Comparison of ENCODE assay signal across 25 cellular contexts in genomic region chr11:119713361-119714040, GRCh38. TPM values are rescaled to one million over a fixed set of nuclear protein-coding genes. Genes with fewer than 3 reads are reported as not detected.
DNase-seq lines count a peak whose midpoint lies in the region; ATAC-seq and TF ChIP-seq lines count a peak whose summit lies in the region.
"Had no signal": no experiment of that assay in that cellular context is flagged by ENCODE, and none has a peak within 500 bp of the region (broad histone marks: within the 10 kb centered on the region; RNA-seq: fewer than 3 reads in every experiment).

No MANE protein-coding gene starts in this region.

- H3K36me3 Mint-ChIP-seq in Caco-2 (ENCODE audit: insufficient read depth, unreplicated experiment) (peaks cover 5% of the 10 kb centered on the region), progenitor cell of endocrine pancreas (ENCODE audit: insufficient read depth) (no peaks in the 10 kb centered on the region)

- 0 out of 2 replicates have a peak overlapping the region, but pooled peaks have one; percentile 3 for H3K4me3 ChIP-seq in Caco-2 (ENCODE audit: low read depth, low read length)
- H3K4me3 ChIP-seq in upper lobe of right lung: no peak overlapping the region
- no peak overlapping the region for H3K4me3 ChIP-seq in transverse colon
- H3K4me3 ChIP-seq: gastrocnemius medialis, lung had no signal

- WGBS in transverse colon (ENCODE audit: low coverage in 1 of 2), 2 donors: 68% methylated on average over 9 of the region's 9 CpGs; no CpG with 5 or more reads in 1 of the 2 donors

- ATAC-seq in left lobe of liver (peak; percentile 74), GM18909 (IDR thresholded peaks at IDR 0.05; ENCODE audit: poor library complexity, unreplicated experiment) (no peak), upper lobe of right lung (no peak)
- ATAC-seq: activated CD8-positive, alpha-beta T cell treated with anti-CD3 and anti-CD28 coated beads, Interleukin-2, amount 10 ng/mL, durations not matched to agents 7 days and 5 days; activated naive CD8-positive, alpha-beta T cell treated with anti-CD3 and anti-CD28 coated beads, Interleukin-2, amount 50 U/mL, for 24 hours; gastrocnemius medialis; Panc1 had no signal

- H3K9me3 Mint-ChIP-seq in Caco-2 (ENCODE audit: unreplicated experiment) (no peaks in the 10 kb centered on the region), progenitor cell of endocrine pancreas (ENCODE audit: low read depth) (no peaks in the 10 kb centered on the region)
- H3K9me3 Mint-ChIP-seq: activated naive CD8-positive, alpha-beta T cell treated with anti-CD3 and anti-CD28 coated beads, Interleukin-2, amount 50 U/mL, for 24 hours; CD4-positive, alpha-beta T cell had no signal

- CTCF ChIA-PET in Caco-2 (lab: Charles Lee): interaction anchor here (0.6 to 1.3 kb wide), 14 partner anchors 8 to 281 kb away, joined by 3 to 48 read pairs (median 4); partner anchors contain the start of gene NECTIN1
- CTCF ChIA-PET in RWPE1 (lab: Yijun Ruan, JAX): interaction anchor here (1.5 kb wide), 1 partner anchor 16 kb away, joined by 6 read pairs; no protein-coding TSS in a partner anchor

- H3K4me1 ChIP-seq in Caco-2 (peaks cover 82% of the 10 kb centered on the region), upper lobe of right lung (no peaks in the 10 kb centered on the region), transverse colon (peaks cover 0 to 9% (median 2%) of the 10 kb centered on the region in 4 donors)
- H3K4me1 ChIP-seq: gastrocnemius medialis had no signal

- H3K27ac ChIP-seq in RWPE1 (peak overlapping the region; percentile 68), upper lobe of right lung (no peak overlapping the region), transverse colon (no peak overlapping the region)
- H3K27ac ChIP-seq: gastrocnemius medialis, KMS-11 had no signal

- H3K36me3 ChIP-seq in Caco-2 (ENCODE audit: control insufficient read depth, insufficient read depth, low read length) (no peaks in the 10 kb centered on the region), upper lobe of right lung (no peaks in the 10 kb centered on the region), transverse colon (no peaks in the 10 kb centered on the region)
- H3K36me3 ChIP-seq: gastrocnemius medialis had no signal

- in situ Hi-C loops in transverse colon (cut with MboI; ENCODE audit: low pct_ligation_motif_present in 1 of 4, low pct_unique_long_range_greater_than_20kb in 1 of 4, low sequenced_read_pairs in 3 of 4): no loop called here

- H3K9me3 ChIP-seq in Caco-2: no peaks in the 10 kb centered on the region
- no peaks in the 10 kb centered on the region for H3K9me3 ChIP-seq in upper lobe of right lung
- no peaks in the 10 kb centered on the region for H3K9me3 ChIP-seq in transverse colon
- H3K9me3 ChIP-seq: gastrocnemius medialis had no signal

- H3K27ac Mint-ChIP-seq in Caco-2 (ENCODE audit: unreplicated experiment): peak overlapping the region; percentile 74
- H3K27ac Mint-ChIP-seq in progenitor cell of endocrine pancreas: peak overlapping the region; percentile 79
- H3K27ac Mint-ChIP-seq: activated CD8-positive, alpha-beta T cell treated with anti-CD3 and anti-CD28 coated beads, Interleukin-2, amount 10 ng/mL, durations not matched to agents 7 days and 5 days; activated naive CD8-positive, alpha-beta T cell treated with anti-CD3 and anti-CD28 coated beads, Interleukin-2, amount 50 U/mL, for 24 hours; CD4-positive, alpha-beta T cell had no signal

- H3K27me3 ChIP-seq in Caco-2 (replicated peaks; ENCODE audit: control insufficient read depth, insufficient read depth, low read length): no peaks in the 10 kb centered on the region
- H3K27me3 ChIP-seq in upper lobe of right lung: no peaks in the 10 kb centered on the region
- no peaks in the 10 kb centered on the region for H3K27me3 ChIP-seq in transverse colon

- H3K4me1 Mint-ChIP-seq in Caco-2 (ENCODE audit: low read depth, unreplicated experiment) (peaks cover 72% of the 10 kb centered on the region), progenitor cell of endocrine pancreas (ENCODE audit: low read depth) (peaks cover 79% of the 10 kb centered on the region)

- POLR2A ChIA-PET in Caco-2 (lab: Charles Lee) (interaction anchor here (0.8 to 1.2 kb wide), 2 partner anchors 13 to 16 kb away, joined by 3 to 6 read pairs; partner anchors contain the start of gene NECTIN1), RWPE1 (lab: Yijun Ruan, JAX; ENCODE audit: low non-redundant PET) (no interaction called here)

- peak; percentile 87 to 94 for DNase-seq in Caco-2
- no peak for DNase-seq in RWPE1 (ENCODE audit: low spot score)
- DNase-seq in left lobe of liver (ENCODE audit: low spot score): no peak
- no peak for DNase-seq in progenitor cell of endocrine pancreas (ENCODE audit: low spot score, unreplicated experiment)
- DNase-seq in upper lobe of right lung: no peak
- DNase-seq in transverse colon: no peak
- DNase-seq: activated CD4-positive, alpha-beta T cell treated with anti-CD3 and anti-CD28 coated beads for 1 hour; activated CD8-positive, alpha-beta T cell treated with anti-CD3 and anti-CD28 coated beads, Interleukin-2, amount 10 ng/mL, durations not matched to agents 7 days and 5 days; activated gamma-delta T cell; activated naive CD8-positive, alpha-beta T cell treated with anti-CD3 and anti-CD28 coated beads, Interleukin-2, amount 50 U/mL, for 24 hours; CD4-positive, alpha-beta T cell; DMS 273 treated with DMSO at 0.1 percent for 48 hours; effector memory CD4-positive, alpha-beta T cell; gastrocnemius medialis; hypothalamus; MV-4-11; NCI-H146; NCI-H510A; NK-92 treated with Interleukin-12 subunit alpha and Interleukin-12 subunit beta, amount 100 ng/mL, for 24 hours; occipital lobe; T-helper 1 cell had no signal

- H3K4me3 Mint-ChIP-seq in Caco-2 (ENCODE audit: unreplicated experiment) (peak overlapping the region; percentile 68), progenitor cell of endocrine pancreas (ENCODE audit: low read depth) (peak overlapping the region; percentile 61)
- H3K4me3 Mint-ChIP-seq: activated CD8-positive, alpha-beta T cell treated with anti-CD3 and anti-CD28 coated beads, Interleukin-2, amount 10 ng/mL, durations not matched to agents 7 days and 5 days; activated naive CD8-positive, alpha-beta T cell treated with anti-CD3 and anti-CD28 coated beads, Interleukin-2, amount 50 U/mL, for 24 hours; CD4-positive, alpha-beta T cell had no signal

- TF ChIP-seq EP300 in transverse colon (IDR thresholded peaks at IDR 0.05; ENCODE audit: low read depth): no peak

- no peak for TF ChIP-seq POLR2A in transverse colon (IDR thresholded peaks at IDR 0.05)

- H3K27me3 Mint-ChIP-seq in Caco-2 (ENCODE audit: insufficient read depth, unreplicated experiment) (no peaks in the 10 kb centered on the region), progenitor cell of endocrine pancreas (no peaks in the 10 kb centered on the region)

- TF ChIP-seq CTCF in Caco-2 (IDR thresholded peaks at IDR 0.05; ENCODE audit: insufficient read depth in 1 of 2, low read depth in 1 of 2, low read length in 1 of 2, severe bottlenecking in 1 of 2, unreplicated experiment in 1 of 2) (no peak), RWPE1 (conservative IDR thresholded peaks at IDR 0.05; ENCODE audit: low read depth) (no peak), progenitor cell of endocrine pancreas (IDR thresholded peaks at IDR 0.05; ENCODE audit: unreplicated experiment) (no peak), upper lobe of right lung (IDR thresholded peaks at IDR 0.05) (no peak), transverse colon (IDR thresholded peaks at IDR 0.05) (no peak)

- intact Hi-C loops in Caco-2 (cut with micrococcal nuclease; ENCODE audit: unreplicated experiment) (loop anchor here (1.0 to 5.0 kb wide), 3 partner anchors 14 to 46 kb away; no protein-coding TSS in a partner anchor), upper lobe of right lung (cut with DNase I) (no loop called here), transverse colon (cut with DNase I; ENCODE audit: low total_unique reads) (no loop called here)

- no TSS peak for BruUV-seq in Caco-2 (replicated peaks; lab: Mats Ljungman, UMichigan)

RNA-seq across cellular contexts. Expression of gene NECTIN1, which starts 15.5 kb away (rescaled TPM):
- total RNA-seq in Caco-2 (2022) (60.1 and 63.6 TPM in 2 replicates), left lobe of liver (6.5 TPM), progenitor cell of endocrine pancreas (42.1 and 44.8 TPM in 2 replicates), upper lobe of right lung (10.4 TPM), transverse colon (10 to 100 TPM; 11.0 to 71.2 (median 12.6) TPM)

Comparison
In these comparisons a context has a peak if more than half of its experiments do, and no peak if none do; other contexts are left out.
1. DNase-seq: peak in Caco-2 (2 of 2); none in RWPE1 (single experiment), left lobe of liver (single experiment), progenitor cell of endocrine pancreas (single experiment), upper lobe of right lung (single experiment) and transverse colon (single experiment).